21 cellular contexts compared by ENCODE assay signal in genomic region chr7:52053525-52053924, GRCh38.
"Had no signal": no experiment of that assay in that cellular context is flagged by ENCODE, and none has a peak within 500 bp of the region (broad histone marks: within the 10 kb centered on the region; RNA-seq: fewer than 3 reads in every experiment).

No MANE protein-coding gene starts in this region.

- H3K27ac ChIP-seq: coronary artery, dorsolateral prefrontal cortex, esophagus squamous epithelium, gastrocnemius medialis, heart right ventricle, left lung, lower lobe of right lung had no signal

- ATAC-seq: gastrocnemius medialis, heart right ventricle, left cardiac atrium, left lung, left ventricle myocardium superior, lower lobe of right lung, mucosa of descending colon had no signal

- H3K4me3 Mint-ChIP-seq: naive B cell had no signal

- H3K9me3 ChIP-seq: esophagus squamous epithelium, gastrocnemius medialis, lower lobe of right lung, mucosa of descending colon had no signal

- H3K4me3 ChIP-seq: coronary artery, dorsolateral prefrontal cortex, esophagus squamous epithelium, gastrocnemius medialis, heart right ventricle, left lung, lower lobe of right lung, mucosa of descending colon had no signal

- H3K36me3 ChIP-seq: esophagus squamous epithelium, gastrocnemius medialis, heart right ventricle, left lung, lower lobe of right lung had no signal

- H3K4me1 Mint-ChIP-seq: naive B cell had no signal

- H3K36me3 Mint-ChIP-seq: naive B cell had no signal

- H3K4me1 ChIP-seq: esophagus squamous epithelium, gastrocnemius medialis, heart right ventricle, left lung, lower lobe of right lung had no signal

- H3K27me3 Mint-ChIP-seq: naive B cell had no signal

- H3K27ac Mint-ChIP-seq: naive B cell had no signal

- DNase-seq: dermis blood vessel endothelial cell; dorsolateral prefrontal cortex; effector CD4-positive, alpha-beta T cell; effector memory CD4-positive, alpha-beta T cell; esophagus squamous epithelium; foreskin fibroblast; foreskin melanocyte; gastrocnemius medialis; glutamatergic neuron; head of caudate nucleus; heart right ventricle; hippocampal formation; left cardiac atrium; left lung; left ventricle myocardium superior; lower lobe of right lung; mesenchymal stem cell; midbrain; mucosa of descending colon; naive B cell had no signal

- H3K27me3 ChIP-seq: dorsolateral prefrontal cortex, esophagus squamous epithelium, gastrocnemius medialis, heart right ventricle, left lung had no signal
